In the genomic region with DNA sequence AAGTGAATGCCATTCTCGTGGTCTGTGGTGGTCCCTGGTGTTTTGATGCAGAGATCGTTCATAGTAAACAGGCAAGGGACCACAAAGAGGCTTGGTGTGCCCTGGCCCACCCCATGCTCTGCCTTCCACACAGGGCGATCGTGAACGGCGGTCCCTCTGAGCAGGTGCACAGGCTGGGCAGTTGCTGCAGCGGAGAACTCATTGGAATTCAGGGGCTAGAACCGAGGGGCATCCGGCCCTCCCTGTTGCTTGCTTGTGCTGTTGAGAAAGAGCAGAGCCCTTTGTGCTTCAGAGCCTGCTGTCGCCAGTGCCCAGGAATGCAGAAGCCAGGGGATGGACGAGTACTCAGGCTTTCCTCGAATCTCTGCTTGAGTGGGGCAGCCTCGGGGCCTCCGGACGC, we compare ENCODE assay signal across 20 cellular contexts.
DNase-seq lines count a peak whose midpoint lies in the region; ATAC-seq, FAIRE-seq and TF ChIP-seq lines count a peak whose summit lies in the region.
"Had no signal": no experiment of that assay in that cellular context is flagged by ENCODE, and none has a peak within 500 bp of the region (broad histone marks: within the 10 kb centered on the region; RNA-seq: fewer than 3 reads in every experiment).

No MANE protein-coding gene starts in this region.

- POLR2A ChIA-PET in H1 (lab: Charles Lee; ENCODE audit: partially characterized antibody), result interaction anchor here (1.1 to 21.8 kb wide), 2 partner anchors 14 to 25 kb away, joined by 5 to 237 read pairs; no protein-coding TSS in a partner anchor

- H2AFZ ChIP-seq in H9 (ENCODE audit: low read length), result no peak overlapping the region
- H2AFZ ChIP-seq in H1 (ENCODE audit: low read length), result no peak overlapping the region
- H2AFZ ChIP-seq in mammary epithelial cell (ENCODE audit: low read depth, low read length), result no peak overlapping the region
- H2AFZ ChIP-seq: PC-9 had no signal

- no peak overlapping the region for H3K9ac ChIP-seq in H9 (ENCODE audit: extremely low read depth, insufficient read length, low read length)
- H3K9ac ChIP-seq in H1 (replicated peaks in 1 of 4; ENCODE audit: extremely low read depth in 1 of 4, low read depth in 3 of 4, low read length in 3 of 4), result no peak overlapping the region; a peak in 2 of 7 replicates
- H3K9ac ChIP-seq in mammary epithelial cell (ENCODE audit: insufficient read depth, low read length), result no peak overlapping the region

- H3K4me3 Mint-ChIP-seq in H9, result no peak overlapping the region
- H3K4me3 Mint-ChIP-seq: activated naive CD4-positive, alpha-beta T cell treated with anti-CD3 and anti-CD28 coated beads, Interleukin-2, amount 50 U/mL, for 24 hours; B cell; nephron progenitor cell had no signal

- peak overlapping the region; percentile 19 to 91 (median 75); a peak in 5 of 7 replicates for H3K27ac Mint-ChIP-seq in H9
- H3K27ac Mint-ChIP-seq: activated naive CD4-positive, alpha-beta T cell treated with anti-CD3 and anti-CD28 coated beads, Interleukin-2, amount 50 U/mL, for 24 hours; B cell had no signal

- H3K79me2 ChIP-seq in H9 (ENCODE audit: insufficient read depth, low read length), result peaks cover 16% of the 10 kb centered on the region; the same call in 1 of the 2 replicates
- H3K79me2 ChIP-seq in H1 (ENCODE audit: control insufficient read depth in 1 of 2, insufficient read depth in 2 of 2, low read length in 2 of 2), result peaks cover 3 to 80% of the 10 kb centered on the region in 2 experiments; a peak in 3 of 4 replicates
- H3K79me2 ChIP-seq in mammary epithelial cell (ENCODE audit: insufficient read depth, low read length), result peaks cover 7% of the 10 kb centered on the region

- H2BK12ac ChIP-seq in H9 (ENCODE audit: insufficient read length, low read depth, low read length) (no peak overlapping the region), H1 (ENCODE audit: low read depth, low read length) (peak overlapping the region; percentile 80; the same call in 1 of the 2 replicates)

- H2BK15ac ChIP-seq in H9 (ENCODE audit: low read depth, low read length) (no peak overlapping the region), H1 (ENCODE audit: low read length) (no peak overlapping the region)

- H3K4me2 ChIP-seq in H9 (ENCODE audit: insufficient read depth, insufficient read length, low read length), result no peak overlapping the region
- peak overlapping the region in 1 of 2 experiments; percentile 24; a peak in 1 of 4 replicates for H3K4me2 ChIP-seq in H1 (ENCODE audit: insufficient read depth in 1 of 2, low read depth in 2 of 2, low read length in 2 of 2)
- no peak overlapping the region for H3K4me2 ChIP-seq in mammary epithelial cell (ENCODE audit: insufficient read depth, low read depth, low read length)
- H3K4me2 ChIP-seq: PC-9 had no signal

- H3K14ac ChIP-seq in H9 (ENCODE audit: insufficient read depth, low read length) (no peak overlapping the region), H1 (ENCODE audit: insufficient read length) (no peak overlapping the region)

- no TSS peak for BruUV-seq in mammary epithelial cell (replicated peaks; lab: Mats Ljungman, UMichigan)

- dilution Hi-C loops in mammary epithelial cell (cut with HindIII; ENCODE audit: low sequenced_read_pairs), result no loop called here

- H3K27me3 Mint-ChIP-seq in H9 (ENCODE audit: low read depth), result no peaks in the 10 kb centered on the region
- H3K27me3 Mint-ChIP-seq: activated naive CD4-positive, alpha-beta T cell treated with anti-CD3 and anti-CD28 coated beads, Interleukin-2, amount 50 U/mL, for 24 hours had no signal

- intact Hi-C loops in sigmoid colon (cut with DNase I) (loop anchor here (5.0 kb wide), 1 partner anchor 50 kb away; no protein-coding TSS in a partner anchor), mammary epithelial cell (cut with micrococcal nuclease) (no loop called here)

- no peak overlapping the region for H3T11ph ChIP-seq in H9 (ENCODE audit: low read length)

- H3K27me3 ChIP-seq in H9 (ENCODE audit: insufficient read depth, low read length) (no peaks in the 10 kb centered on the region), H1 (replicated peaks in 1 of 4; ENCODE audit: control insufficient read depth in 3 of 4, extremely low read depth in 1 of 4, insufficient read depth in 3 of 4, low read length in 3 of 4) (no peaks in the 10 kb centered on the region), sigmoid colon (no peaks in the 10 kb centered on the region), mammary epithelial cell (ENCODE audit: insufficient read depth, low read length) (no peaks in the 10 kb centered on the region)
- H3K27me3 ChIP-seq: testis had no signal

- H2BK20ac ChIP-seq in H9 (ENCODE audit: low read depth, low read length, poor library complexity, severe bottlenecking) (no peak overlapping the region), H1 (ENCODE audit: low read length) (no peak overlapping the region)

- WGBS in H9 (ENCODE audit: extremely low coverage, insufficient read length, low lambda C conversion rate), result no CpG with 5 or more reads among the region's 15 CpGs
- 85% methylated on average over 15 of the region's 15 CpGs; no CpG with 5 or more reads in 1 of the 2 experiments for WGBS in H1 (ENCODE audit: extremely low coverage in 1 of 2, insufficient coverage in 1 of 2, insufficient read length in 1 of 2, insufficient replicate concordance in 2 of 2, low coverage in 1 of 2, low lambda C conversion rate in 2 of 2, missing lambda C conversion rate in 1 of 2), 2 experiments
- WGBS in sigmoid colon, 2 donors, result 82 to 93% methylated on average over 15 of the region's 15 CpGs
- 95% methylated on average over 15 of the region's 15 CpGs for WGBS in mammary epithelial cell (ENCODE audit: low coverage, missing lambda C conversion rate)

- H2AK5ac ChIP-seq in H9 (ENCODE audit: insufficient read length, low read length), result no peak overlapping the region
- 0 out of 2 replicates have a peak overlapping the region, but pooled peaks have one; percentile 65 for H2AK5ac ChIP-seq in H1 (ENCODE audit: low read depth, low read length)

- H3K4me3 ChIP-seq in H1 (ENCODE audit: extremely low read depth in 1 of 4, insufficient read depth in 2 of 4, low read depth in 3 of 4, low read length in 4 of 4), result no peak overlapping the region
- H3K4me3 ChIP-seq in sigmoid colon, result peak overlapping the region in 1 of 4 donors; percentile 9
- no peak overlapping the region for H3K4me3 ChIP-seq in mammary epithelial cell (replicated peaks in 1 of 3; ENCODE audit: insufficient read depth in 1 of 3, low read depth in 2 of 3, low read length in 3 of 3)
- H3K4me3 ChIP-seq: PC-9, testis had no signal

- in situ Hi-C loops in mammary epithelial cell (cut with MboI; ENCODE audit: low sequenced_read_pairs in 2 of 2), result no loop called here

- H4K20me1 ChIP-seq in H9 (ENCODE audit: control insufficient read depth, insufficient read depth, insufficient read length), result no peaks in the 10 kb centered on the region
- H4K20me1 ChIP-seq in H1 (replicated peaks in 1 of 2; ENCODE audit: control insufficient read depth in 1 of 2, insufficient read depth in 2 of 2, low read length in 2 of 2), result peaks cover 0 to 13% of the 10 kb centered on the region in 2 experiments
- H4K20me1 ChIP-seq in mammary epithelial cell (ENCODE audit: insufficient read depth, low read length), result no peaks in the 10 kb centered on the region

- peaks cover 55 to 56% of the 10 kb centered on the region in 2 experiments for H3K4me1 Mint-ChIP-seq in H9
- H3K4me1 Mint-ChIP-seq: activated naive CD4-positive, alpha-beta T cell treated with anti-CD3 and anti-CD28 coated beads, Interleukin-2, amount 50 U/mL, for 24 hours; B cell had no signal

- peaks cover 0 to 3% of the 10 kb centered on the region in 2 experiments; a peak in 2 of 5 replicates for H3K9me3 Mint-ChIP-seq in H9
- H3K9me3 Mint-ChIP-seq: activated naive CD4-positive, alpha-beta T cell treated with anti-CD3 and anti-CD28 coated beads, Interleukin-2, amount 50 U/mL, for 24 hours; nephron progenitor cell had no signal

- H4K8ac ChIP-seq in H9 (replicated peaks; ENCODE audit: insufficient read length, low read depth, low read length), result no peak overlapping the region
- no peak overlapping the region for H4K8ac ChIP-seq in H1 (ENCODE audit: extremely low read depth, insufficient read depth, low read length)

- CTCF ChIA-PET in H1 (lab: Charles Lee; ENCODE audit: partially characterized antibody) (interaction anchor here (0.6 to 3.5 kb wide), 5 partner anchors 17 to 138 kb away, joined by 3 to 22 read pairs (median 3); no protein-coding TSS in a partner anchor), mammary epithelial cell (lab: Charles Lee; ENCODE audit: low non-redundant PET) (no interaction called here)

- peaks cover 6% of the 10 kb centered on the region; the same call in 1 of the 2 replicates for H3K4me1 ChIP-seq in H9 (ENCODE audit: insufficient read depth, low read length)
- H3K4me1 ChIP-seq in H1 (replicated peaks in 1 of 4; ENCODE audit: control insufficient read depth in 3 of 4, insufficient read depth in 4 of 4, low read length in 3 of 4), result peaks cover 9 to 14% (median 12%) of the 10 kb centered on the region in 4 experiments
- peaks cover 0 to 66% (median 46%) of the 10 kb centered on the region in 4 donors for H3K4me1 ChIP-seq in sigmoid colon
- H3K4me1 ChIP-seq in mammary epithelial cell (ENCODE audit: insufficient read depth, low read length), result no peaks in the 10 kb centered on the region
- H3K4me1 ChIP-seq: testis had no signal

- H3K79me1 ChIP-seq in H9 (ENCODE audit: insufficient read depth, low read depth, low read length, poor library complexity, severe bottlenecking) (peaks cover 5% of the 10 kb centered on the region), H1 (ENCODE audit: low read depth, low read length) (peaks cover 27% of the 10 kb centered on the region)

- H4K91ac ChIP-seq in H9 (ENCODE audit: insufficient read length, low read depth, low read length) (no peak overlapping the region), H1 (replicated peaks; ENCODE audit: insufficient read length, low read length) (no peak overlapping the region)

- no peak overlapping the region for H3K23ac ChIP-seq in H9 (ENCODE audit: insufficient read length, low read depth, low read length)
- no peak overlapping the region for H3K23ac ChIP-seq in H1 (ENCODE audit: insufficient read length)

- ATAC-seq in GM18870 (IDR thresholded peaks at IDR 0.05; ENCODE audit: unreplicated experiment), result no peak
- ATAC-seq: HCT116, left colon had no signal

- H4K5ac ChIP-seq in H9 (ENCODE audit: insufficient read length, low read depth, low read length), result no peak overlapping the region
- H4K5ac ChIP-seq in H1 (ENCODE audit: insufficient read length, low read depth, low read length), result no peak overlapping the region

- H3K4ac ChIP-seq in H9 (ENCODE audit: low read depth, low read length) (no peak overlapping the region), H1 (replicated peaks; ENCODE audit: insufficient read length, low read depth, low read length) (no peak overlapping the region)

- H3K23me2 ChIP-seq in H9 (ENCODE audit: insufficient read length, low read depth, low read length, poor library complexity, severe bottlenecking) (peaks cover 2% of the 10 kb centered on the region), H1 (ENCODE audit: low read depth, low read length) (no peaks in the 10 kb centered on the region)

- no peak overlapping the region for H3K56ac ChIP-seq in H9 (ENCODE audit: insufficient read length, low read depth, low read length)
- H3K56ac ChIP-seq in H1 (replicated peaks; ENCODE audit: insufficient read length, low read depth, low read length), result no peak overlapping the region

- peaks cover 2 to 11% (median 9%) of the 10 kb centered on the region in 4 experiments; a peak in 5 of 8 replicates for H3K36me3 ChIP-seq in H1 (ENCODE audit: control insufficient read depth in 2 of 4, insufficient read depth in 4 of 4, low read length in 3 of 4)
- H3K36me3 ChIP-seq in sigmoid colon, result peaks cover 0 to 20% (median 7%) of the 10 kb centered on the region in 4 donors
- H3K36me3 ChIP-seq in mammary epithelial cell (ENCODE audit: insufficient read depth, low read length), result no peaks in the 10 kb centered on the region

- TF ChIP-seq POLR2A in H1 (IDR thresholded peaks at IDR 0.05; ENCODE audit: control extremely low read depth in 1 of 2, low read depth in 2 of 2, low read length in 2 of 2), result no peak
- no peak for TF ChIP-seq POLR2A in sigmoid colon (IDR thresholded peaks at IDR 0.05)

- TF ChIP-seq CTCF in H9 (conservative IDR thresholded peaks at IDR 0.05) (no peak), H1 (IDR thresholded peaks at IDR 0.05; ENCODE audit: control extremely low read depth in 1 of 3, insufficient read depth in 1 of 3, low read depth in 1 of 3, low read length in 3 of 3) (no peak), sigmoid colon (IDR thresholded peaks at IDR 0.05) (no peak), mammary epithelial cell (conservative IDR thresholded peaks at IDR 0.05 in 1 of 2, IDR thresholded peaks at IDR 0.05 in 1 of 2; ENCODE audit: extremely low read depth in 1 of 2, insufficient read depth in 1 of 2, low read depth in 1 of 2, low read length in 2 of 2) (no peak)

- H2BK5ac ChIP-seq in H9 (ENCODE audit: insufficient read length, low read length), result no peak overlapping the region
- H2BK5ac ChIP-seq in H1 (ENCODE audit: low read depth, low read length), result no peak overlapping the region; the same call in 1 of the 2 replicates

- peaks cover 15 to 25% (median 24%) of the 10 kb centered on the region in 3 experiments; a peak in 6 of 7 replicates for H3K36me3 Mint-ChIP-seq in H9 (ENCODE audit: insufficient read depth in 1 of 3, low read depth in 3 of 3)
- H3K36me3 Mint-ChIP-seq: activated naive CD4-positive, alpha-beta T cell treated with anti-CD3 and anti-CD28 coated beads, Interleukin-2, amount 50 U/mL, for 24 hours had no signal

- DNase-seq in H9 (peak; percentile 40), H1 (ENCODE audit: low read depth in 1 of 2, low spot score in 2 of 2) (no peak), mucosa of gallbladder (ENCODE audit: low spot score) (peak; percentile 19), sigmoid colon (peak; percentile 75), NCI-H187 (lab: John Stamatoyannopoulos, UW) (no peak), mammary epithelial cell (no peak), UCSD-AML1 (lab: John Stamatoyannopoulos, UW; ENCODE audit: unreplicated experiment) (no peak)
- DNase-seq: activated CD8-positive, alpha-beta memory T cell treated with anti-CD3 and anti-CD28 coated beads, Interleukin-2, amount 50 U/mL, for 48 hours; KBM-7; left colon; NCI-H510A; nephron progenitor cell; PC-9; SW 1271; testis had no signal

- FAIRE-seq in H1 (lab: Jason Lieb, UNC), result no peak
- FAIRE-seq: endothelial cell of umbilical vein had no signal

- no peak for TF ChIP-seq EP300 in H1 (IDR thresholded peaks at IDR 0.05; ENCODE audit: borderline replicate concordance in 1 of 2, low read depth in 2 of 2, low read length in 2 of 2)
- TF ChIP-seq EP300 in sigmoid colon (IDR thresholded peaks at IDR 0.05), result peak in 1 of 4 donors; percentile 39

- H2BK120ac ChIP-seq in H9 (ENCODE audit: low read depth, low read length, poor library complexity, severe bottlenecking) (no peak overlapping the region), H1 (replicated peaks; ENCODE audit: low read depth, low read length) (no peak overlapping the region)

- no peaks in the 10 kb centered on the region for H3K9me3 ChIP-seq in H9 (ENCODE audit: control insufficient read depth, low read depth, low read length)
- no peaks in the 10 kb centered on the region for H3K9me3 ChIP-seq in H1 (ENCODE audit: insufficient read depth in 2 of 2, low read depth in 1 of 2, low read length in 1 of 2)
- H3K9me3 ChIP-seq in sigmoid colon, result no peaks in the 10 kb centered on the region
- H3K9me3 ChIP-seq in mammary epithelial cell (replicated peaks; ENCODE audit: insufficient read depth, low read length), result no peaks in the 10 kb centered on the region
- H3K9me3 ChIP-seq: testis had no signal

- H3K18ac ChIP-seq in H9 (ENCODE audit: insufficient read length, low read depth, low read length), result no peak overlapping the region
- no peak overlapping the region for H3K18ac ChIP-seq in H1 (ENCODE audit: extremely low read depth, low read length)

- no peak for TF ChIP-seq RAD21 in H1 (IDR thresholded peaks at IDR 0.05 in 1 of 2, conservative IDR thresholded peaks at IDR 0.05 in 1 of 2; ENCODE audit: low read depth in 2 of 2, low read length in 2 of 2)

- H3K27ac ChIP-seq in H9 (ENCODE audit: insufficient read length, low read depth, low read length) (no peak overlapping the region), H1 (ENCODE audit: low read depth, low read length) (0 out of 2 replicates have a peak overlapping the region, but pooled peaks have one; percentile 16), sigmoid colon (peak overlapping the region; percentile 57 to 82 (median 77)), mammary epithelial cell (ENCODE audit: insufficient read depth, low read depth, low read length) (no peak overlapping the region)
- H3K27ac ChIP-seq: PC-9, testis had no signal

Comparison
In these comparisons a context has a peak if more than half of its experiments do, and no peak if none do; other contexts are left out.
1. DNase-seq: peak in H9 (single experiment), mucosa of gallbladder (single experiment) and sigmoid colon (single experiment); none in H1 (0 of 2), NCI-H187 (0 of 2), mammary epithelial cell (single experiment) and UCSD-AML1 (single experiment).
2. H3K27ac ChIP-seq: peak in H1 (single experiment) and sigmoid colon (4 of 4); none in H9 (single experiment) and mammary epithelial cell (single experiment).